In genomic region chr20:38842558-38842981, GRCh38 we compare ENCODE assay signal across 8 cellular contexts.
A peak's percentile ranks its signal among the peaks of the same experiment; 100 is the strongest.
DNase-seq lines count a peak whose midpoint lies in the region; ATAC-seq lines count a peak whose summit lies in the region.

No MANE protein-coding gene starts in this region.

- DNase-seq in memory B cell (ENCODE audit: low spot score in 2 of 2) (peak in 1 of 2 donors; percentile 73), NCI-H1436 (lab: John Stamatoyannopoulos, UW) (no peak), HuH-7.5 (ENCODE audit: low spot score) (no peak), Ammon's horn (ENCODE audit: low spot score) (no peak)
- no peak for DNase-seq in effector CD4-positive, alpha-beta T cell

- H3K27ac Mint-ChIP-seq in memory B cell, result peak overlapping the region; percentile 93

- ATAC-seq in GM19328 (IDR thresholded peaks at IDR 0.05; ENCODE audit: unreplicated experiment) (peak; percentile 78), HG03108 (IDR thresholded peaks at IDR 0.05; ENCODE audit: unreplicated experiment) (peak; percentile 90), memory B cell (ENCODE audit: low read depth) (peak; percentile 98)
- peak; percentile 76 to 78 for ATAC-seq in activated CD4-positive, CD25-positive, alpha-beta regulatory T cell treated with anti-CD3 and anti-CD28 coated beads, Interleukin-2, amount 50 U/mL, for 24 hours

- H3K9me3 Mint-ChIP-seq in memory B cell, result peaks cover 1% of the 10 kb centered on the region

- H3K27me3 Mint-ChIP-seq in memory B cell, result no peaks in the 10 kb centered on the region

- H3K4me1 Mint-ChIP-seq in memory B cell, result peaks cover 55% of the 10 kb centered on the region

- H3K36me3 Mint-ChIP-seq in memory B cell, result peaks cover 32% of the 10 kb centered on the region

- peak overlapping the region; percentile 76 for H3K4me3 Mint-ChIP-seq in memory B cell
